9 cellular contexts compared by ENCODE assay signal in the genomic region with DNA sequence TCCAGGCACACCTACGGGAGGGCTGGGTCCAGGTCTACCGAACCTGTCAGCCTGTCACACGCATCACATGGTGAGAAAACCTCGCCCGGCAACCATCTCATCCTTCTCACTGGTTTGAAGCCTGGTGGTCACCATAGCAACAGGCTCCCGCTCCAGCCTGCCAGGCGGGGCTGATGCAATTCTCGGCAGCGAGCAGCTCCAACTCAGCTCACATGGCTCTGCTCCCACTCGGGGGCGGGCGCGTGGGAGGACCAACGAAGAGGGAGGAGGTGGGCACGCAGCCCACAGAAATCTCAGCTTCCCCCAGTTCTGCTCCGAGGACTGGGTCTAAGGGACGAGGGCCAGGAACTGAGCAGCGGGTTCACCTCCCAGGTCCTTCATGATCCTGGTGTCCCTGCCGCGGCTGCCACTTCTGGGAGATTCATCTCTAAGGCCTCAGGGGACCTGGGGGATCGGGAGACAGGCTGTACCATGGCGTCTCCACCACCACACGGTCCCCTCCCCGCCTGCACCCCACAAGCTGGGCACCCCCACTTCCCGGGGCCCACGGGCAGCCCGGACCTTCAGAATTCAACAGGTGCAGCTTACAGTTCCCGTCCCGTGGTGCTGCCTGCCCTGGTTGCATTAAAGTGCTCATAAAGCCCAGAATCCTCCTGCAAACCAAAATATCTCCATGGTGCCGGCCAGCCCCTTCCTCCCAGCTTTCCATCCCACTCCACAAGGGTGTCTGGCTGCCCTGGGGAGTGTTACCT.
DNase-seq lines count a peak whose midpoint lies in the region; ATAC-seq and TF ChIP-seq lines count a peak whose summit lies in the region.
"Had no signal": no experiment of that assay in that cellular context is flagged by ENCODE, and none has a peak within 500 bp of the region (broad histone marks: within the 10 kb centered on the region; RNA-seq: fewer than 3 reads in every experiment).

No MANE protein-coding gene starts in this region.

- H3K4me2 ChIP-seq in MM.1S (ENCODE audit: low read depth, low read length), result peak overlapping the region; percentile 27; the same call in 1 of the 2 replicates

- no peaks in the 10 kb centered on the region for H3K79me2 ChIP-seq in MM.1S (ENCODE audit: low read length)

- H3K4me3 ChIP-seq in MM.1S (ENCODE audit: low read length), result no peak overlapping the region
- H3K4me3 ChIP-seq: GM12878 had no signal

- no peak for ATAC-seq in HG02610 (IDR thresholded peaks at IDR 0.05; ENCODE audit: unreplicated experiment)
- ATAC-seq in HG03571 (IDR thresholded peaks at IDR 0.05; ENCODE audit: unreplicated experiment), result no peak
- ATAC-seq: GM12878 had no signal

- 0 out of 2 replicates have a peak, but pooled peaks cover 3% of the 10 kb centered on the region for H3K4me1 ChIP-seq in MM.1S (ENCODE audit: low read length)

- peaks cover 95% of the 10 kb centered on the region for H3K27me3 ChIP-seq in MM.1S (replicated peaks; ENCODE audit: insufficient read depth, low read length)

- H3F3A ChIP-seq in MM.1S (ENCODE audit: insufficient read depth, low read length), result no peaks in the 10 kb centered on the region

- H2AFZ ChIP-seq in MM.1S (ENCODE audit: low read length), result no peak overlapping the region

- no peaks in the 10 kb centered on the region for H4K20me1 ChIP-seq in MM.1S (ENCODE audit: insufficient read depth, low read length)

- no peak for TF ChIP-seq CTCF in MM.1S (IDR thresholded peaks at IDR 0.05; ENCODE audit: low read length)

- H3K9ac ChIP-seq in MM.1S (ENCODE audit: low read length), result no peak overlapping the region

- no peak overlapping the region for H3K27ac ChIP-seq in MM.1S (ENCODE audit: low read length)

- H3K9me3 ChIP-seq in MM.1S (replicated peaks; ENCODE audit: insufficient read depth, low read length), result no peaks in the 10 kb centered on the region

- DNase-seq in C1 segment of cervical spinal cord (lab: John Stamatoyannopoulos, UW) (peak in 11 of 14 donors; percentile 34 to 83 (median 66)), MM.1S (no peak), amniotic stem cell (lab: John Stamatoyannopoulos, UW) (peak; percentile 2), iPS-NIHi11 (ENCODE audit: low spot score) (peak; percentile 86)
- no peak for DNase-seq in stimulated activated naive CD4-positive, alpha-beta T cell (lab: John Stamatoyannopoulos, UW)
- DNase-seq in activated CD4-positive, CD25-positive, alpha-beta regulatory T cell (lab: John Stamatoyannopoulos, UW), result no peak

- H3K36me3 ChIP-seq in MM.1S (replicated peaks; ENCODE audit: insufficient read depth, low read length), result no peaks in the 10 kb centered on the region

- no peaks in the 10 kb centered on the region for H3K9me2 ChIP-seq in MM.1S (replicated peaks; ENCODE audit: insufficient read depth, low read length)

Comparison
In these comparisons a context has a peak if more than half of its experiments do, and no peak if none do; other contexts are left out.
1. DNase-seq: peak in C1 segment of cervical spinal cord (11 of 14), amniotic stem cell (single experiment) and iPS-NIHi11 (single experiment); none in MM.1S (single experiment), stimulated activated naive CD4-positive, alpha-beta T cell (0 of 6) and activated CD4-positive, CD25-positive, alpha-beta regulatory T cell (0 of 4).